Comparison of ENCODE assay signal across 8 cellular contexts in genomic region chr1:63557365-63557987, GRCh38. TPM values are rescaled to one million over a fixed set of nuclear protein-coding genes. Genes with fewer than 3 reads are reported as not detected.
DNase-seq lines count a peak whose midpoint lies in the region; ATAC-seq, FAIRE-seq and TF ChIP-seq lines count a peak whose summit lies in the region.

No MANE protein-coding gene starts in this region.

- no peaks in the 10 kb centered on the region for H3K9me3 Mint-ChIP-seq in endothelial cell (ENCODE audit: unreplicated experiment)

- H3K4me1 Mint-ChIP-seq in endothelial cell (ENCODE audit: unreplicated experiment): no peaks in the 10 kb centered on the region

- H3K36me3 ChIP-seq in BE2C (no peaks in the 10 kb centered on the region), Peyer's patch (peaks cover 0 to 3% (median 0%) of the 10 kb centered on the region in 3 donors)

- no peaks in the 10 kb centered on the region for H3K36me3 Mint-ChIP-seq in endothelial cell (ENCODE audit: low read depth, unreplicated experiment)

- no peak overlapping the region for H3K27ac Mint-ChIP-seq in endothelial cell (ENCODE audit: unreplicated experiment)

- no peaks in the 10 kb centered on the region for H3K27me3 ChIP-seq in BE2C
- H3K27me3 ChIP-seq in Peyer's patch: no peaks in the 10 kb centered on the region

- DNase-seq in BE2C (peak; percentile 20), GM19239 (ENCODE audit: insufficient read length, low spot score) (no peak), Peyer's patch (no peak), endothelial cell (ENCODE audit: low spot score) (peak; percentile 59), skeletal muscle cell (ENCODE audit: low read depth) (peak; percentile 9)
- no peak for DNase-seq in activated effector memory CD4-positive, alpha-beta T cell treated with Interleukin-2 at 50 U/mL for 16 hours

- H3K4me3 ChIP-seq in BE2C (ENCODE audit: low read depth, low read length) (no peak overlapping the region), Peyer's patch (no peak overlapping the region), skeletal muscle cell (ENCODE audit: low read depth, low read length) (no peak overlapping the region)

- peak; percentile 70 for FAIRE-seq in GM19239 (lab: Jason Lieb, UNC)

- H3K9me3 ChIP-seq in BE2C (no peaks in the 10 kb centered on the region), Peyer's patch (no peaks in the 10 kb centered on the region)

- TF ChIP-seq POLR2A in Peyer's patch (IDR thresholded peaks at IDR 0.05): no peak

- ATAC-seq in GM21447 (IDR thresholded peaks at IDR 0.05; ENCODE audit: unreplicated experiment) (no peak), GM18502 (IDR thresholded peaks at IDR 0.05; ENCODE audit: poor library complexity, unreplicated experiment) (no peak)

- no peaks in the 10 kb centered on the region for H3K4me1 ChIP-seq in BE2C
- H3K4me1 ChIP-seq in Peyer's patch: no peaks in the 10 kb centered on the region

- TF ChIP-seq CTCF in BE2C (IDR thresholded peaks at IDR 0.05; ENCODE audit: low read depth, low read length): peak; percentile 54
- TF ChIP-seq CTCF in Peyer's patch (IDR thresholded peaks at IDR 0.05): peak in 5 of 6 experiments; percentile 14 to 44 (median 38)
- TF ChIP-seq CTCF in endothelial cell (IDR thresholded peaks at IDR 0.05; ENCODE audit: unreplicated experiment): peak; percentile 73

- H3K4me3 Mint-ChIP-seq in endothelial cell (ENCODE audit: unreplicated experiment): no peak overlapping the region

- no peaks in the 10 kb centered on the region for H3K27me3 Mint-ChIP-seq in endothelial cell (ENCODE audit: unreplicated experiment)

- H3K27ac ChIP-seq in Peyer's patch: no peak overlapping the region

RNA-seq across cellular contexts. Expression of gene EFCAB7, which starts 34.2 kb away (rescaled TPM):
- 2.0 TPM for polyA plus RNA-seq in BE2C (2012; ENCODE audit: insufficient read depth, insufficient read length, low read depth)
- 10 to 100 TPM in 1 of 4 donors, 1 to 10 TPM in 3; 2.1 to 10.7 (median 5.3) TPM for total RNA-seq in Peyer's patch
- 4.7 TPM for total RNA-seq in endothelial cell (ENCODE audit: unreplicated experiment)

RNA-seq across cellular contexts. Expression of gene ITGB3BP, which starts 34.5 kb away (rescaled TPM):
- 6.1 TPM for polyA plus RNA-seq in BE2C (2012; ENCODE audit: insufficient read depth, insufficient read length, low read depth)
- total RNA-seq in Peyer's patch (10 to 100 TPM in 1 of 4 donors, 1 to 10 TPM in 3; 4.7 to 42.9 (median 5.7) TPM), endothelial cell (ENCODE audit: unreplicated experiment) (20.9 TPM)

RNA-seq across cellular contexts. Expression of gene PGM1, which starts 35.7 kb away (rescaled TPM):
- polyA plus RNA-seq in BE2C (2012; ENCODE audit: insufficient read depth, insufficient read length, low read depth): 5.8 TPM
- total RNA-seq in Peyer's patch: 10 to 100 TPM; 62.7 to 97.2 (median 75.3) TPM
- total RNA-seq in endothelial cell (ENCODE audit: unreplicated experiment): 30.6 TPM

Comparison
In these comparisons a context has a peak if more than half of its experiments do, and no peak if none do; other contexts are left out.
1. DNase-seq: peak in BE2C (single experiment), endothelial cell (single experiment) and skeletal muscle cell (single experiment); none in GM19239 (single experiment), Peyer's patch (0 of 3) and activated effector memory CD4-positive, alpha-beta T cell treated with Interleukin-2 at 50 U/mL for 16 hours (single experiment).
2. Peak in every context shown above with its lines, with median percentiles within 50 percentile points of each other: CTCF ChIP-seq.